ENCODE assay signal across 1 cellular context in genomic region chr16:9176547-9177418, GRCh38.
TF ChIP-seq lines count a peak whose summit lies in the region.

No MANE protein-coding gene starts in this region.

TF ChIP-seq in HepG2, 621 proteins besides CTCF, POLR2A, EP300 and RAD21 (continued from another document):
- TF ChIP-seq PBX3 (CRISPR knock-in tag; IDR thresholded peaks at IDR 0.05; ENCODE audit: borderline replicate concordance): no peak
- TF ChIP-seq SALL1 (CRISPR knock-in tag; IDR thresholded peaks at IDR 0.05): no peak
- TF ChIP-seq CHD4 (IDR thresholded peaks at IDR 0.05; ENCODE audit: borderline replicate concordance, low read length): no peak
- TF ChIP-seq HNF1B (CRISPR knock-in tag; IDR thresholded peaks at IDR 0.05): no peak
- no peak for TF ChIP-seq AFF4 (CRISPR knock-in tag; IDR thresholded peaks at IDR 0.05)
- no peak for TF ChIP-seq HOMEZ (CRISPR knock-in tag; IDR thresholded peaks at IDR 0.05; ENCODE audit: low read depth)
- no peak for TF ChIP-seq ZFP1 (CRISPR knock-in tag; IDR thresholded peaks at IDR 0.05)
- TF ChIP-seq GFI1 (CRISPR knock-in tag; IDR thresholded peaks at IDR 0.05; ENCODE audit: borderline replicate concordance): no peak
- TF ChIP-seq PCBP2 (optimal IDR thresholded peaks at IDR 0.05; ENCODE audit: low read depth, low read length, poor library complexity, severe bottlenecking): peak; percentile 98
- no peak for TF ChIP-seq SP140L (CRISPR knock-in tag; IDR thresholded peaks at IDR 0.05; ENCODE audit: borderline replicate concordance)
- TF ChIP-seq ZNF224 (CRISPR knock-in tag; IDR thresholded peaks at IDR 0.05): no peak
- TF ChIP-seq NFYB (CRISPR knock-in tag; IDR thresholded peaks at IDR 0.05): no peak
- TF ChIP-seq MLXIP (CRISPR knock-in tag; IDR thresholded peaks at IDR 0.05; ENCODE audit: borderline replicate concordance): no peak
- no peak for TF ChIP-seq PAXIP1 (CRISPR knock-in tag; conservative IDR thresholded peaks at IDR 0.05)
- TF ChIP-seq ETV5 (CRISPR knock-in tag; IDR thresholded peaks at IDR 0.05; ENCODE audit: borderline replicate concordance): no peak
- TF ChIP-seq ZZZ3 (CRISPR knock-in tag; IDR thresholded peaks at IDR 0.05; ENCODE audit: borderline replicate concordance): no peak
- TF ChIP-seq HNRNPK (IDR thresholded peaks at IDR 0.05; ENCODE audit: low read depth, low read length, poor library complexity, severe bottlenecking): peak; percentile 44
- no peak for TF ChIP-seq SOX13 (IDR thresholded peaks at IDR 0.05)
- peak in 1 of 2 experiments; percentile 26; a peak in 1 of 4 replicates for TF ChIP-seq SOX13 (CRISPR knock-in tag; conservative IDR thresholded peaks at IDR 0.05 in 1 of 2, IDR thresholded peaks at IDR 0.05 in 1 of 2)
- TF ChIP-seq E2F2 (CRISPR knock-in tag; IDR thresholded peaks at IDR 0.05; ENCODE audit: borderline replicate concordance): no peak
- no peak for TF ChIP-seq MXD3 (CRISPR knock-in tag; IDR thresholded peaks at IDR 0.05)
- no peak for TF ChIP-seq ZNF44 (CRISPR knock-in tag; IDR thresholded peaks at IDR 0.05)
